1 cellular context compared by ENCODE assay signal in genomic region chr6:156359912-156360311, GRCh38.
TF ChIP-seq lines count a peak whose summit lies in the region.

No MANE protein-coding gene starts in this region.

TF ChIP-seq in GM23338, 12 proteins besides CTCF, POLR2A, EP300 and RAD21 (continued from another document):
- no peak for TF ChIP-seq ZNF462 (CRISPR knock-in tag; IDR thresholded peaks at IDR 0.05)
